ENCODE assay signal across 7 cellular contexts in the genomic region with DNA sequence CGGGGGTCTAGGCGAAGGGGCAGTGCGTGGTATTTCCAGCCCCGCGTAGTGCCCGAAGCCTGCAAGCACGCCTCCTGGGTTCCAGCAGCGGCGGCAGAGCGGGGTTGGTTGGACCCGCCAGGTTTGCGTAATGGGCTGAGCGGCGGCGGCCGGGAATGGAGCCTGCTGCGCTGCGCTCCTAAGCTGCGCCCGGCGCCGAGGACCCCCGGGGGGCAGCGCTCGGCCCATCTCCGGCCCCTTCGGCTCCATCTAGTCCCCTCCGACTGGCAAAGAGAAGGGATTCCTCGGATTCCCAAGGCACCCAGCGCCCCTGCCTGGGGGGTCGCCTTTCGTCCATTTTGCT. TPM values are rescaled to one million over a fixed set of nuclear protein-coding genes. Genes with fewer than 3 reads are reported as not detected.
DNase-seq lines count a peak whose midpoint lies in the region; ATAC-seq and TF ChIP-seq lines count a peak whose summit lies in the region.
"Not testable (repeated sequence)": the region's sequence is repeated elsewhere in the genome, so short reads cannot be mapped to it uniquely, and the experiment has no call there.

No MANE protein-coding gene starts in this region.

- not testable (repeated sequence) for H3K36me3 ChIP-seq in GM23338 (ENCODE audit: insufficient read depth); SJCRH30; ectodermal cell (ENCODE audit: control insufficient read depth, insufficient read depth, low read length); hepatocyte (replicated peaks; ENCODE audit: insufficient read depth, low read depth)

- TF ChIP-seq CTCF in GM23338 (conservative IDR thresholded peaks at IDR 0.05; ENCODE audit: low read depth in 2 of 2); hepatocyte (IDR thresholded peaks at IDR 0.05; ENCODE audit: poor library complexity); nephron progenitor cell (IDR thresholded peaks at IDR 0.05): not testable (repeated sequence)

- not testable (repeated sequence) for H3K27ac ChIP-seq in GM23338 (ENCODE audit: low read depth); SJCRH30; ectodermal cell (ENCODE audit: insufficient read depth, low read depth, low read length, poor library complexity, severe bottlenecking)
- peak overlapping the region; percentile 89 for H3K27ac ChIP-seq in hepatocyte

- not testable (repeated sequence) for ATAC-seq in GM23338; activated T-cell treated with anti-CD3 and anti-CD28 coated beads, Interleukin-2, amount 50 U/mL, for 4 hours

- H3K9me3 ChIP-seq in SJCRH30 (replicated peaks); ectodermal cell (ENCODE audit: control insufficient read depth, low read length); hepatocyte (ENCODE audit: low read depth): not testable (repeated sequence)

- not testable (repeated sequence) for H3K36me3 Mint-ChIP-seq in GM23338 (ENCODE audit: low read depth); activated T-cell treated with anti-CD3 and anti-CD28 coated beads, Interleukin-2, amount 50 U/mL, for 4 hours (ENCODE audit: insufficient read depth); nephron progenitor cell (ENCODE audit: low read depth)

- not testable (repeated sequence) for H3K4me1 Mint-ChIP-seq in GM23338; activated T-cell treated with anti-CD3 and anti-CD28 coated beads, Interleukin-2, amount 50 U/mL, for 4 hours (ENCODE audit: low read depth); nephron progenitor cell

- WGBS in ectodermal cell, 2 experiments: 0% methylated on average over 8 of the region's 32 CpGs; no CpG with 5 or more reads in 1 of the 2 experiments
- WGBS in hepatocyte (ENCODE audit: low lambda C conversion rate, missing lambda C conversion rate): 0% methylated on average over 16 of the region's 32 CpGs

- H3K4me3 ChIP-seq in GM23338 (peak overlapping the region; percentile 48; the same call in 1 of the 2 replicates), SJCRH30 (peak overlapping the region; percentile 54), ectodermal cell (ENCODE audit: insufficient read depth, low read depth, low read length) (peak overlapping the region; percentile 30), hepatocyte (peak overlapping the region; percentile 42)

- not testable (repeated sequence) for H4K20me1 ChIP-seq in GM23338 (replicated peaks; ENCODE audit: insufficient read depth); hepatocyte (ENCODE audit: insufficient read depth, poor library complexity, severe bottlenecking)

- not testable (repeated sequence) for H3F3A ChIP-seq in GM23338 (replicated peaks; ENCODE audit: low read depth)

- not testable (repeated sequence) for H3K9me3 Mint-ChIP-seq in GM23338; activated T-cell treated with anti-CD3 and anti-CD28 coated beads, Interleukin-2, amount 50 U/mL, for 4 hours; nephron progenitor cell

- H3K9me2 ChIP-seq in GM23338 (ENCODE audit: insufficient read depth); hepatocyte (replicated peaks; ENCODE audit: insufficient read depth): not testable (repeated sequence)

- H3K27me3 ChIP-seq in GM23338 (ENCODE audit: insufficient read depth); SJCRH30; ectodermal cell (ENCODE audit: control insufficient read depth, insufficient read depth, low read length, poor library complexity, severe bottlenecking); hepatocyte: not testable (repeated sequence)

- not testable (repeated sequence) for H3K4me2 ChIP-seq in GM23338
- H3K4me2 ChIP-seq in hepatocyte: peak overlapping the region; percentile 72

- H3K4me1 ChIP-seq in GM23338 (ENCODE audit: insufficient read depth); SJCRH30; ectodermal cell (ENCODE audit: control insufficient read depth, insufficient read depth, low read length); hepatocyte (ENCODE audit: insufficient read depth): not testable (repeated sequence)

- DNase-seq in GM23338 (ENCODE audit: low spot score); hepatocyte (ENCODE audit: low spot score): not testable (repeated sequence)
- DNase-seq in SJCRH30 (peak in 1 of 2 experiments; percentile 11), nephron progenitor cell (peak; percentile 29)
- DNase-seq in activated T-cell treated with anti-CD3 and anti-CD28 coated beads, Interleukin-2, amount 50 U/mL, for 4 hours: peak; percentile 7
- DNase-seq in stimulated activated CD4-positive, alpha-beta T cell treated with anti-CD3 and anti-CD28 coated beads, Interleukin-1b, Interleukin-23, amount 100 ng/mL, for 4 hours (ENCODE audit: low read depth in 2 of 2): peak; percentile 2 to 7

- not testable (repeated sequence) for H2AFZ ChIP-seq in GM23338, hepatocyte

- H3K79me2 ChIP-seq in GM23338 (replicated peaks; ENCODE audit: insufficient read depth); hepatocyte: not testable (repeated sequence)

- not testable (repeated sequence) for H3K27ac Mint-ChIP-seq in GM23338, nephron progenitor cell

- not testable (repeated sequence) for H3K4me3 Mint-ChIP-seq in GM23338, nephron progenitor cell
- H3K4me3 Mint-ChIP-seq in activated T-cell treated with anti-CD3 and anti-CD28 coated beads, Interleukin-2, amount 50 U/mL, for 4 hours: peak overlapping the region; percentile 72

- not testable (repeated sequence) for H3K27me3 Mint-ChIP-seq in GM23338 (ENCODE audit: insufficient read depth, low read depth, poor library complexity); activated T-cell treated with anti-CD3 and anti-CD28 coated beads, Interleukin-2, amount 50 U/mL, for 4 hours (ENCODE audit: low read depth); nephron progenitor cell (ENCODE audit: low read depth, poor library complexity)

RNA-seq across cellular contexts. Expression of gene PPIAL4C, which starts 24.1 kb away (rescaled TPM):
- not detected in 2 replicates for total RNA-seq in GM23338 (2014; rRNA removed; shearing (Covaris generic))
- polyA plus RNA-seq in GM23338 (2016; fragmentation: Nextera tagmentation; extraction: Ambion mirVana) (0.59 TPM in 1 of 2 replicates, not detected in the other), hepatocyte (not detected in 2 replicates)
- total RNA-seq in SJCRH30 (2014; rRNA removed; shearing (Covaris generic)): not detected in 2 replicates
- total RNA-seq in activated T-cell treated with anti-CD3 and anti-CD28 coated beads, Interleukin-2, amount 50 U/mL, for 4 hours: under 1 TPM in 1 of 3 donors, not detected in 2; 0.40 TPM
- not detected for polyA plus RNA-seq in ectodermal cell (2013, experiment 1 of 4)
- polyA plus RNA-seq in ectodermal cell (2013, experiment 2 of 4): not detected
- polyA plus RNA-seq in ectodermal cell (2013, experiment 3 of 4): not detected
- polyA plus RNA-seq in ectodermal cell (2013, experiment 4 of 4): not detected
- not detected in 2 replicates for total RNA-seq in hepatocyte
